8 cellular contexts compared by ENCODE assay signal in genomic region chr19:23071087-23071511, GRCh38. TPM values are rescaled to one million over a fixed set of nuclear protein-coding genes. Genes with fewer than 3 reads are reported as not detected.
DNase-seq lines count a peak whose midpoint lies in the region; TF ChIP-seq lines count a peak whose summit lies in the region.

No MANE protein-coding gene starts in this region.

- intact Hi-C loops in sigmoid colon (cut with DNase I) = no loop called here

- peaks cover 14 to 58% (median 20%) of the 10 kb centered on the region in 3 donors for H3K27me3 ChIP-seq in sigmoid colon

- WGBS in sigmoid colon, 2 donors = 2 to 10% methylated on average over 34 of the region's 34 CpGs

- peak overlapping the region; percentile 46 to 53 for H3K4me3 ChIP-seq in foreskin fibroblast (ENCODE audit: low read depth in 1 of 2, low read length in 2 of 2)
- peak overlapping the region in 3 of 4 donors; percentile 18 to 38 (median 35) for H3K4me3 ChIP-seq in sigmoid colon

- no peak for TF ChIP-seq CTCF in foreskin fibroblast (IDR thresholded peaks at IDR 0.05; ENCODE audit: low read depth, low read length)
- no peak for TF ChIP-seq CTCF in sigmoid colon (IDR thresholded peaks at IDR 0.05)

- no peak overlapping the region for H3K27ac ChIP-seq in sigmoid colon

- no peak for TF ChIP-seq POLR2A in sigmoid colon (IDR thresholded peaks at IDR 0.05)

- H3K4me1 ChIP-seq in sigmoid colon = peaks cover 0 to 29% (median 6%) of the 10 kb centered on the region in 4 donors

- TF ChIP-seq EP300 in sigmoid colon (IDR thresholded peaks at IDR 0.05) = no peak

- H3K9me3 ChIP-seq in sigmoid colon = no peaks in the 10 kb centered on the region

- no peaks in the 10 kb centered on the region for H3K36me3 ChIP-seq in sigmoid colon

- peak; percentile 17 for DNase-seq in GM03348 (ENCODE audit: low spot score)
- DNase-seq in NCI-H1930 (lab: John Stamatoyannopoulos, UW) = peak; percentile 2 to 9
- peak; percentile 10 to 67 for DNase-seq in foreskin fibroblast
- peak; percentile 64 for DNase-seq in sigmoid colon
- no peak for DNase-seq in central memory CD4-positive, alpha-beta T cell
- no peak for DNase-seq in activated CD4-positive, CD25-positive, alpha-beta regulatory T cell (lab: John Stamatoyannopoulos, UW)
- no peak for DNase-seq in GF-D8 (lab: John Stamatoyannopoulos, UW)
- DNase-seq in RKO (ENCODE audit: low spot score) = no peak

RNA-seq across cellular contexts. Expression of gene ZNF730, which starts 45.7 kb away (rescaled TPM):
- under 1 TPM in 3 of 4 donors, not detected in 1; 0.36 to 0.49 (median 0.41) TPM for total RNA-seq in sigmoid colon
- under 1 TPM in 2 of 3 donors, not detected in 1; 0.23 TPM for polyA plus RNA-seq in sigmoid colon

Comparison
In these comparisons a context has a peak if more than half of its experiments do, and no peak if none do; other contexts are left out.
1. DNase-seq: peak in GM03348 (single experiment), NCI-H1930 (2 of 2), foreskin fibroblast (2 of 2) and sigmoid colon (single experiment); none in central memory CD4-positive, alpha-beta T cell (single experiment), activated CD4-positive, CD25-positive, alpha-beta regulatory T cell (0 of 4), GF-D8 (single experiment) and RKO (single experiment).